ENCODE assay signal across 8 cellular contexts in the genomic region with DNA sequence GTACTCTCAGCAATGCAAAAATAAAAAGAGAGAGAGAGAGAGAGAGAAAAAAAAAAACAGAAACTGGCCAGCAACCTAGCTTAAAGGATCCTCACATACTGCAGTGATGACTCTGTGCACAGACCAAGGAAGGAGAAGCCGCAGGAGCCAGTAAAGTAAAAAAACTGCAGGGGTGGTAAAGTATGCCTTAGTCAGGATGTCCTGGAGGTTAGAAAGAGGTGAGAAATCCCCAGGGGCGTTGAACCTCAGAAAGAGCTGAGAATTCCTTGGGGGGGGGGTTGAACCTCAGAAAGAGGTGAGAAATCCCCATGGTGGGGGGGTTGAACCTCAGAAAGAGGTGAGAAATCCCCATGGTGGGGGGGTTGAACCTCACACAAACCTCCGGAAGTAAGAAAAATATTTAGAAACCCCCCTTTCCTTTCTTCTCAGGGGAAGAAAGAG. TPM values are rescaled to one million over a fixed set of nuclear protein-coding genes. Genes with fewer than 3 reads are reported as not detected.
DNase-seq lines count a peak whose midpoint lies in the region; ATAC-seq and TF ChIP-seq lines count a peak whose summit lies in the region.

No MANE protein-coding gene starts in this region.

- intact Hi-C loops in prostate gland (cut with DNase I), result no loop called here

- no peaks in the 10 kb centered on the region for H3K36me3 ChIP-seq in prostate gland

- peak overlapping the region; percentile 84 for H3K27ac Mint-ChIP-seq in chondrocyte (ENCODE audit: unreplicated experiment)

- H3K9me3 ChIP-seq in prostate gland, result no peaks in the 10 kb centered on the region

- H3K27ac ChIP-seq in prostate gland, result peak overlapping the region; percentile 41 to 53

- H3K9me3 Mint-ChIP-seq in chondrocyte (ENCODE audit: low read depth), result peaks cover 3% of the 10 kb centered on the region

- TF ChIP-seq CTCF in chondrocyte (IDR thresholded peaks at IDR 0.05) (no peak), prostate gland (IDR thresholded peaks at IDR 0.05) (no peak)

- H3K27me3 Mint-ChIP-seq in chondrocyte (ENCODE audit: low read depth), result peaks cover 7% of the 10 kb centered on the region

- no peaks in the 10 kb centered on the region for H3K27me3 ChIP-seq in prostate gland (replicated peaks; ENCODE audit: insufficient read depth)

- DNase-seq in HT1080 (ENCODE audit: low read depth) (peak; percentile 61), chondrocyte (ENCODE audit: low spot score) (no peak), prostate gland (ENCODE audit: low spot score) (no peak), AML-193 (lab: John Stamatoyannopoulos, UW) (no peak), RPMI8226 (no peak), amygdala (lab: John Stamatoyannopoulos, UW) (no peak)

- H3K4me3 Mint-ChIP-seq in chondrocyte (ENCODE audit: unreplicated experiment), result peak overlapping the region; percentile 77

- WGBS in prostate gland, result 12% methylated on average over 3 of the region's 3 CpGs

- no peak overlapping the region for H3K4me3 ChIP-seq in prostate gland

- H3K36me3 Mint-ChIP-seq in chondrocyte (ENCODE audit: low read depth), result no peaks in the 10 kb centered on the region

- TF ChIP-seq POLR2A in prostate gland (IDR thresholded peaks at IDR 0.05), result no peak

- H3K4me1 ChIP-seq in prostate gland (replicated peaks), result no peaks in the 10 kb centered on the region

- peaks cover 14% of the 10 kb centered on the region for H3K4me1 Mint-ChIP-seq in chondrocyte (ENCODE audit: low read depth)

- peak; percentile 48 for ATAC-seq in GM19025 (IDR thresholded peaks at IDR 0.05; ENCODE audit: low read depth, unreplicated experiment)
- no peak for ATAC-seq in HG03095 (IDR thresholded peaks at IDR 0.05; ENCODE audit: unreplicated experiment)

RNA-seq across cellular contexts. Expression of a gene that starts 48.0 kb away (rescaled TPM):
- 0.37 TPM in 1 of 2 replicates, not detected in the other for total RNA-seq in HT1080 (2014; rRNA removed; shearing (Covaris generic))
- 0.34 TPM in 1 of 2 replicates, not detected in the other for polyA plus RNA-seq in HT1080 (2015; cell fraction: cytosol; rRNA removed)
- polyA plus RNA-seq in HT1080 (2015; cell fraction: nucleus; rRNA removed), result 0.32 TPM in 1 of 2 replicates, not detected in the other
- total RNA-seq in chondrocyte (not detected in 3 replicates), prostate gland (not detected)

RNA-seq across cellular contexts. Expression of a gene that starts 51.2 kb away (rescaled TPM):
- not detected in 2 replicates for total RNA-seq in HT1080 (2014; rRNA removed; shearing (Covaris generic))
- not detected in 2 replicates for polyA plus RNA-seq in HT1080 (2015; cell fraction: cytosol; rRNA removed)
- not detected in 2 replicates for polyA plus RNA-seq in HT1080 (2015; cell fraction: nucleus; rRNA removed)
- total RNA-seq in chondrocyte (not detected in 3 replicates), prostate gland (1 to 10 TPM in 1 of 2 donors, not detected in 1; 1.0 TPM)

RNA-seq across cellular contexts. Expression of a gene that starts 55.9 kb away (rescaled TPM):
- total RNA-seq in HT1080 (2014; rRNA removed; shearing (Covaris generic)), result 0.19 and 0.70 TPM in 2 replicates
- 0.09 and 0.23 TPM in 2 replicates for polyA plus RNA-seq in HT1080 (2015; cell fraction: cytosol; rRNA removed)
- 0.55 and 0.73 TPM in 2 replicates for polyA plus RNA-seq in HT1080 (2015; cell fraction: nucleus; rRNA removed)
- total RNA-seq in chondrocyte, result 1.6 to 2.1 TPM (median 2.1 TPM) in 3 replicates
- total RNA-seq in prostate gland, result 1 to 10 TPM; 1.2 to 6.2 TPM
